8 cellular contexts compared by ENCODE assay signal in the genomic region with DNA sequence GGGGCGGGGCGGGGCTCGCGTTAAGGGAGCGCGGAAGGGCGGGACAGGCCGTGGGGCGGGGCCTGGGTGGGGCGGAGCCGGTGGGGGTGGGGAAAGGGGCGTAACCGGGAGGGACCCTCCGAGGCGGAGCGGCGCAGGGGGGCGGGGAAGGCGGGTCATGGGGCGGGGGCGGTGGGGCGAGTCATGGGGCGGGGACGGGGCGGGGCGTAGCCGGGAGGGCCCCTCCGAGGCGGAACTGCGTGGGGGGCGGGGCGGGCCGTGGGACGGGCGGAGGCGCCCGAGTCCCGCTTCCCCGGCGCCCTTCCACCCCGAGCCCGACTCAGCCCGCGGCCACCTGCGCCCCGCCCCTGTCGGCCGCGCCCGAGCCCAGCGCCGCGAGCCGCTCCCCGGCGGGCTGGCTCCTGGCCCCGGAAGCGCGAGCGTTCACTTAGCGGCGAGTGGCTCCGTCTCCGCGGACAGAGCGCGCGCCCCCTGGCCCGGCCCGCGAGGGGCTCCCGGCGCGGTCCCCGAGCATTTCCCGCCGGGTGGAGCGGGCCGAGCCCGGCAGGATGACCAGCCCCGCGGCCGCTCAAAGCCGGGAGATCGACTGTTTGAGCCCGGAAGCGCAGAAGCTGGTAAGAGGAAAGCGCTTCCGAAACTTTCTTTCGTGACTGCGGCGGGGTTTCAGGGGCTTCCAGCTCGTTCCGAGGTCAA.
DNase-seq lines count a peak whose midpoint lies in the region; FAIRE-seq and TF ChIP-seq lines count a peak whose summit lies in the region.

No MANE protein-coding gene starts in this region.

- intact Hi-C loops in cardiac septum (cut with DNase I) (loop anchor here (2.0 kb wide), 1 partner anchor 17 kb away; no protein-coding TSS in a partner anchor), posterior cingulate gyrus (cut with DNase I) (no loop called here)

- H3K9me3 ChIP-seq in MM.1S (replicated peaks; ENCODE audit: insufficient read depth, low read length) = no peaks in the 10 kb centered on the region

- no peaks in the 10 kb centered on the region for H3K36me3 ChIP-seq in MM.1S (replicated peaks; ENCODE audit: insufficient read depth, low read length)

- H3K4me2 ChIP-seq in MM.1S (ENCODE audit: low read depth, low read length) = peak overlapping the region; percentile 99

- H3K79me2 ChIP-seq in MM.1S (ENCODE audit: low read length) = peaks cover 46% of the 10 kb centered on the region

- no peaks in the 10 kb centered on the region for H3K9me2 ChIP-seq in MM.1S (replicated peaks; ENCODE audit: insufficient read depth, low read length)

- peaks cover 15% of the 10 kb centered on the region for H3K4me1 ChIP-seq in MM.1S (ENCODE audit: low read length)

- no peaks in the 10 kb centered on the region for H3K27me3 ChIP-seq in MM.1S (replicated peaks; ENCODE audit: insufficient read depth, low read length)

- no peaks in the 10 kb centered on the region for H4K20me1 ChIP-seq in MM.1S (ENCODE audit: insufficient read depth, low read length)

- H3K4me3 ChIP-seq in MM.1S (ENCODE audit: low read length) = peak overlapping the region; percentile 91

- no peak overlapping the region for H2AFZ ChIP-seq in MM.1S (ENCODE audit: low read length)

- TF ChIP-seq CTCF in MM.1S (IDR thresholded peaks at IDR 0.05; ENCODE audit: low read length) = no peak

- H3K27ac ChIP-seq in MM.1S (ENCODE audit: low read length) = peak overlapping the region; percentile 100

- H3K9ac ChIP-seq in MM.1S (ENCODE audit: low read length) = peak overlapping the region; percentile 98

- DNase-seq in ELR (ENCODE audit: low read depth) (peak; percentile 95), H54 (ENCODE audit: insufficient read length, low spot score) (peak; percentile 77), MM.1S (peak; percentile 92), SKM-1 treated with dmso at 0.1 percent for 144 hours (lab: John Stamatoyannopoulos, UW; ENCODE audit: unreplicated experiment) (peak; percentile 82), cardiac septum (ENCODE audit: low spot score) (peak; percentile 99), posterior cingulate gyrus (peak in 9 of 10 donors; percentile 74 to 98 (median 86)), urothelium cell line (ENCODE audit: low spot score) (peak; percentile 97)
- peak; percentile 97 for DNase-seq in activated naive CD8-positive, alpha-beta T cell treated with anti-CD3 and anti-CD28 coated beads for 36 hours

- H3K4me3 Mint-ChIP-seq in activated naive CD8-positive, alpha-beta T cell treated with anti-CD3 and anti-CD28 coated beads for 36 hours = peak overlapping the region; percentile 97

- peak; percentile 63 for TF ChIP-seq POLR2A in H54 (IDR thresholded peaks at IDR 0.05; ENCODE audit: low read depth, low read length)

- H3F3A ChIP-seq in MM.1S (ENCODE audit: insufficient read depth, low read length) = peaks cover 37% of the 10 kb centered on the region

- peak overlapping the region; percentile 97 for H3K27ac Mint-ChIP-seq in activated naive CD8-positive, alpha-beta T cell treated with anti-CD3 and anti-CD28 coated beads for 36 hours

- FAIRE-seq in H54 (lab: Jason Lieb, UNC) (no peak), urothelium cell line (lab: Jason Lieb, UNC) (no peak)

- peaks cover 67% of the 10 kb centered on the region for H3K4me1 Mint-ChIP-seq in activated naive CD8-positive, alpha-beta T cell treated with anti-CD3 and anti-CD28 coated beads for 36 hours

- no peaks in the 10 kb centered on the region for H3K27me3 Mint-ChIP-seq in activated naive CD8-positive, alpha-beta T cell treated with anti-CD3 and anti-CD28 coated beads for 36 hours

- no peaks in the 10 kb centered on the region for H3K9me3 Mint-ChIP-seq in activated naive CD8-positive, alpha-beta T cell treated with anti-CD3 and anti-CD28 coated beads for 36 hours

- peaks cover 17% of the 10 kb centered on the region for H3K36me3 Mint-ChIP-seq in activated naive CD8-positive, alpha-beta T cell treated with anti-CD3 and anti-CD28 coated beads for 36 hours

Comparison
In these comparisons a context has a peak if more than half of its experiments do, and no peak if none do; other contexts are left out.
1. Peak in every context shown above with its lines: DNase-seq, H3K4me3 ChIP-seq and H3K27ac ChIP-seq.